In the genomic region with DNA sequence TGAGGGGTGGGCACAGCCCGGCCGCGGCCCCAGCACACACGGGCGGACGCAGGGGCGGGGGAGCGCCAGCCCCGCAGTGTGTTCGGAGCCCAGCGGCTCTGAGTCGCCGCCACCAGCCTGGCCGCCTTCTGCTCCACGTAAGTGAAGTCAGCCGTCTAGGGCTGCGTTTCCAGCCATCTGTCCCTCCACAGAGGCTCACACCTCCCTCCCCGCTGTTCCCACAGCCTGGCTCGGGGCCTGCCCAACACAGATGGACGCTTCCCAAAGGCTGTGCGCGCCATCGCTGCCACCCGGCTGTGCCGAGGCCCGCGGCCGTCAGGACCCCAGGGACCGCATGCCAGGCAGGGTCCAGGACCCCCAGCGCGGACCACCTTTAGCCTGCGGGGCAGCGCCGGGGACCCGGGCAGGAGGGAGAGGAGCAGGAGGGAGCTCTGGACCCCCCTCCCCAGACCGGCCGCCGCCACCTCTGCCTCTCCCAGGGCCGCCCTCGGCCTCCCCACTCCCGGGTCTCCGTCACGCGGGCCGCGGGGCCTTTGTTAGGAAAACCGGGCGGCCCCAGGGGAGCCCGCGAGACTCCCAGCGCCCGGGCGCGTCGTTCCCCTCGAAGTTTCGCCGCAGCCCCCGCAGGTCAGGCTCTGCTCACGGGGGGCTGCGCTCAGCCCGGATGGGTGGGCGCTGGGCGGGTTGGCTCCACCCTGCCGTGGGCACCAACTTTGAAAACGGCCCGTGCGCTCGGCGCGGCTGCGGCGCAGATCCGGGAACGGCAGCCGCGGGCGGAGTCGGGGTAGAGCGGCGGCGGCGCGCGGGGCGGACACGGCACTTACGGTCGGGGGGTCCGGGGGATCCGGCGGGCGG, we compare ENCODE assay signal across 9 cellular contexts. TPM values are rescaled to one million over a fixed set of nuclear protein-coding genes. Genes with fewer than 3 reads are reported as not detected.
DNase-seq lines count a peak whose midpoint lies in the region; ATAC-seq, FAIRE-seq and TF ChIP-seq lines count a peak whose summit lies in the region.
"Had no signal": no experiment of that assay in that cellular context is flagged by ENCODE, and none has a peak within 500 bp of the region (broad histone marks: within the 10 kb centered on the region; RNA-seq: fewer than 3 reads in every experiment).

No MANE protein-coding gene starts in this region.

- H3K27ac Mint-ChIP-seq in activated B cell treated with CpG ODN at 0.5 μM for 24 hours = no peak overlapping the region
- H3K27ac Mint-ChIP-seq: stimulated activated naive CD8-positive, alpha-beta T cell treated with anti-CD3 and anti-CD28 coated beads, Interleukin-15, Interleukin-2, amounts not matched to agents 100 ng/mL and 50 ng/mL, for 24 hours had no signal

- H3K27me3 ChIP-seq in HepG2 (ENCODE audit: control insufficient read depth in 1 of 2, insufficient read depth in 2 of 2, low read length in 2 of 2) (peaks cover 61 to 88% of the 10 kb centered on the region in 2 experiments), tibial artery (peaks cover 0 to 84% of the 10 kb centered on the region in 2 donors)

- peak; percentile 65 for DNase-seq in activated CD8-positive, alpha-beta memory T cell treated with anti-CD3 and anti-CD28 coated beads for 24 hours
- no peak for DNase-seq in activated CD8-positive, alpha-beta memory T cell treated with anti-CD3 and anti-CD28 coated beads, Interleukin-2, amount 50 U/mL, for 48 hours
- DNase-seq in activated B cell treated with CpG ODN at 0.5 μM for 24 hours = peak; percentile 50
- DNase-seq in HepG2 (ENCODE audit: low spot score) = no peak
- no peak for DNase-seq in tibial artery
- DNase-seq in RPMI8226 = no peak

- H3K4me3 ChIP-seq in HepG2 (replicated peaks in 1 of 3; ENCODE audit: insufficient read depth in 1 of 3, low read depth in 2 of 3, low read length in 3 of 3) (no peak overlapping the region; a peak in 1 of 6 replicates), tibial artery (peak overlapping the region; percentile 38 to 52)

- H2AFZ ChIP-seq in HepG2 (ENCODE audit: low read length) = no peak overlapping the region

- H3K4me1 ChIP-seq in HepG2 (ENCODE audit: insufficient read depth, low read length) = peaks cover 9% of the 10 kb centered on the region
- peaks cover 0 to 31% (median 18%) of the 10 kb centered on the region in 4 donors for H3K4me1 ChIP-seq in tibial artery

- H3K9ac ChIP-seq in HepG2 (ENCODE audit: insufficient read depth, low read depth, low read length) = no peak overlapping the region

- TF ChIP-seq EP300 in HepG2 (IDR thresholded peaks at IDR 0.05; ENCODE audit: low read depth in 2 of 2, low read length in 2 of 2) = no peak
- no peak for TF ChIP-seq EP300 in HepG2 (CRISPR knock-in tag; IDR thresholded peaks at IDR 0.05; ENCODE audit: borderline replicate concordance)

- BruUV-seq in HepG2 (replicated peaks; lab: Mats Ljungman, UMichigan) = no TSS peak

- H3K4me1 Mint-ChIP-seq in activated B cell treated with CpG ODN at 0.5 μM for 24 hours = peaks cover 63% of the 10 kb centered on the region

- H3K27me3 Mint-ChIP-seq in activated B cell treated with CpG ODN at 0.5 μM for 24 hours = no peaks in the 10 kb centered on the region

- H3K27ac ChIP-seq in HepG2 (ENCODE audit: extremely low read length, insufficient read depth, low read length) (no peak overlapping the region), tibial artery (no peak overlapping the region)

- no peak for FAIRE-seq in HepG2 (lab: Jason Lieb, UNC)

- no peak for TF ChIP-seq RAD21 in HepG2 (CRISPR knock-in tag; IDR thresholded peaks at IDR 0.05)

- ATAC-seq in activated B cell treated with CpG ODN at 0.5 μM for 24 hours (ENCODE audit: low read depth) (peak; percentile 8), HepG2 (no peak; the same call in 2 of the 3 replicates), GM18867 (IDR thresholded peaks at IDR 0.05; ENCODE audit: unreplicated experiment) (no peak), HG02973 (IDR thresholded peaks at IDR 0.05; ENCODE audit: unreplicated experiment) (no peak)

- POLR2A ChIA-PET in activated B cell treated with CpG ODN at 0.5 μM for 24 hours (lab: Charles Lee) (interaction anchor here (1.1 to 1.9 kb wide), 5 partner anchors 26 to 119 kb away, joined by 3 to 9 read pairs (median 4); a partner anchor contains a TSS), HepG2 (lab: Yijun Ruan, JAX) (no interaction called here)

- H3K9me3 ChIP-seq in HepG2 (ENCODE audit: low read length) (no peaks in the 10 kb centered on the region), tibial artery (no peaks in the 10 kb centered on the region)

- no peaks in the 10 kb centered on the region for H3K9me3 Mint-ChIP-seq in activated B cell treated with CpG ODN at 0.5 μM for 24 hours
- H3K9me3 Mint-ChIP-seq: stimulated activated naive CD8-positive, alpha-beta T cell treated with anti-CD3 and anti-CD28 coated beads, Interleukin-15, Interleukin-2, amounts not matched to agents 100 ng/mL and 50 ng/mL, for 24 hours had no signal

- H3K79me2 ChIP-seq in HepG2 (ENCODE audit: insufficient read depth, low read length) = no peaks in the 10 kb centered on the region

- in situ Hi-C loops in HepG2 (cut with HindIII; ENCODE audit: extremely low pct_ligation_motif_present, low pct_unique_long_range_greater_than_20kb) = no loop called here

- H3K4me2 ChIP-seq in HepG2 (ENCODE audit: low read depth, low read length) = no peak overlapping the region

- CTCF ChIA-PET in activated B cell treated with CpG ODN at 0.5 μM for 24 hours (lab: Charles Lee) = interaction anchor here (1.0 to 1.4 kb wide), 4 partner anchors 158 to 276 kb away, joined by 3 to 6 read pairs (median 4); no protein-coding TSS in a partner anchor
- CTCF ChIA-PET in HepG2 (lab: Yijun Ruan, JAX; ENCODE audit: low intra/inter-chr PET ratio, low total read pairs) = no interaction called here

- H3K36me3 Mint-ChIP-seq in activated B cell treated with CpG ODN at 0.5 μM for 24 hours (ENCODE audit: low read depth) = peaks cover 2% of the 10 kb centered on the region

- H3K4me3 Mint-ChIP-seq in activated B cell treated with CpG ODN at 0.5 μM for 24 hours = peak overlapping the region; percentile 85

- TF ChIP-seq CTCF in activated B cell treated with CpG ODN at 0.5 μM for 24 hours (IDR thresholded peaks at IDR 0.05) (no peak), HepG2 (CRISPR knock-in tag; IDR thresholded peaks at IDR 0.05) (no peak), tibial artery (IDR thresholded peaks at IDR 0.05) (no peak)

- intact Hi-C loops in activated B cell treated with CpG ODN at 0.5 μM for 24 hours (cut with micrococcal nuclease) = loop anchor here (1.0 to 10.0 kb wide), 3 partner anchors 15 to 624 kb away; a partner anchor contains a TSS
- intact Hi-C loops in HepG2 (cut with micrococcal nuclease; ENCODE audit: unreplicated experiment) = loop anchor here (5.0 kb wide), 1 partner anchor 227 kb away; no protein-coding TSS in a partner anchor
- intact Hi-C loops in tibial artery (cut with DNase I; ENCODE audit: low total_unique reads) = loop anchor here (10.0 kb wide), 1 partner anchor 274 kb away; a partner anchor contains a TSS

- H3K36me3 ChIP-seq in HepG2 (replicated peaks in 1 of 2; ENCODE audit: control insufficient read depth in 1 of 2, insufficient read depth in 2 of 2, low read length in 2 of 2) = no peaks in the 10 kb centered on the region
- no peaks in the 10 kb centered on the region for H3K36me3 ChIP-seq in tibial artery

- TF ChIP-seq POLR2A in HepG2 (IDR thresholded peaks at IDR 0.05; ENCODE audit: insufficient read depth in 1 of 2, low read depth in 2 of 2, low read length in 2 of 2) = no peak

- H4K20me1 ChIP-seq in HepG2 (ENCODE audit: insufficient read depth, low read length) = peaks cover 19% of the 10 kb centered on the region; the same call in 1 of the 2 replicates

- WGBS in HepG2 (ENCODE audit: low lambda C conversion rate) = 17% methylated on average over 23 of the region's 93 CpGs

TF ChIP-seq in HepG2, 621 proteins besides CTCF, POLR2A, EP300 and RAD21 (continues in another document):
- TF ChIP-seq MAFG (CRISPR knock-in tag; IDR thresholded peaks at IDR 0.05) = no peak
- TF ChIP-seq, protein P1, sequence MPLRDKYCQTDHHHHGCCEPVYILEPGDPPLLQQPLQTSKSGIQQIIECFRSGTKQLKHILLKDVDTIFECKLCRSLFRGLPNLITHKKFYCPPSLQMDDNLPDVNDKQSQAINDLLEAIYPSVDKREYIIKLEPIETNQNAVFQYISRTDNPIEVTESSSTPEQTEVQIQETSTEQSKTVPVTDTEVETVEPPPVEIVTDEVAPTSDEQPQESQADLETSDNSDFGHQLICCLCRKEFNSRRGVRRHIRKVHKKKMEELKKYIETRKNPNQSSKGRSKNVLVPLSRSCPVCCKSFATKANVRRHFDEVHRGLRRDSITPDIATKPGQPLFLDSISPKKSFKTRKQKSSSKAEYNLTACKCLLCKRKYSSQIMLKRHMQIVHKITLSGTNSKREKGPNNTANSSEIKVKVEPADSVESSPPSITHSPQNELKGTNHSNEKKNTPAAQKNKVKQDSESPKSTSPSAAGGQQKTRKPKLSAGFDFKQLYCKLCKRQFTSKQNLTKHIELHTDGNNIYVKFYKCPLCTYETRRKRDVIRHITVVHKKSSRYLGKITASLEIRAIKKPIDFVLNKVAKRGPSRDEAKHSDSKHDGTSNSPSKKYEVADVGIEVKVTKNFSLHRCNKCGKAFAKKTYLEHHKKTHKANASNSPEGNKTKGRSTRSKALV (CRISPR knock-in tag; IDR thresholded peaks at IDR 0.05) = peak; percentile 72; the same call in 1 of the 2 replicates

RNA-seq across cellular contexts. Expression of a gene that starts 36.6 kb away (rescaled TPM):
- total RNA-seq in activated B cell treated with CpG ODN at 0.5 μM for 24 hours (50.8 and 63.3 TPM in 2 replicates), HepG2 (2016; rRNA removed; fragmentation: Illumina TruSeq; extraction: Trizol) (not detected in 2 replicates)
- total RNA-seq in HepG2 (2016; cell fraction: cytosol; rRNA removed; fragmentation: Illumina TruSeq; extraction: Trizol; ENCODE audit: low read depth) = not detected in 2 replicates
- not detected in 2 replicates for total RNA-seq in HepG2 (2016; cell fraction: insoluble cytoplasmic fraction; rRNA removed; fragmentation: Illumina TruSeq; extraction: Trizol)
- not detected in 2 replicates for total RNA-seq in HepG2 (2016; cell fraction: membrane; rRNA removed; fragmentation: Illumina TruSeq; extraction: Trizol)
- total RNA-seq in HepG2 (2016; cell fraction: nucleus; rRNA removed; fragmentation: Illumina TruSeq; extraction: Trizol) = not detected in 2 replicates
- 0.05 and 0.09 TPM in 2 replicates for polyA plus RNA-seq in HepG2 (2011; rRNA removed)
- 0.04 TPM in 1 of 2 replicates, not detected in the other for polyA plus RNA-seq in HepG2 (2011; cell fraction: cytosol; rRNA removed)
- not detected in 2 replicates for polyA plus RNA-seq in HepG2 (2011; cell fraction: nucleus; rRNA removed)
- polyA plus RNA-seq in HepG2 (2012) = 0.07 TPM in 1 of 2 replicates, not detected in the other
- polyA plus RNA-seq in HepG2 (2016; cell fraction: cytosol; fragmentation: Illumina TruSeq; extraction: Trizol; ENCODE audit: low read depth) = not detected in 2 replicates
- polyA plus RNA-seq in HepG2 (2016; cell fraction: insoluble cytoplasmic fraction; fragmentation: Illumina TruSeq; extraction: Trizol; ENCODE audit: low read depth) = not detected in 2 replicates
- not detected in 2 replicates for polyA plus RNA-seq in HepG2 (2016; cell fraction: membrane; fragmentation: Illumina TruSeq; extraction: Trizol; ENCODE audit: low read depth)
- 0.11 TPM in 1 of 2 replicates, not detected in the other for polyA plus RNA-seq in HepG2 (2016; cell fraction: nucleus; fragmentation: Illumina TruSeq; extraction: Trizol; ENCODE audit: insufficient read depth, low read depth)
- 0.19 and 0.60 TPM in 2 replicates for polyA minus RNA-seq in HepG2 (2011; rRNA and poly(A)+ RNA removed; ENCODE audit: low replicate concordance)
- polyA minus RNA-seq in HepG2 (2011; cell fraction: cytosol; rRNA and poly(A)+ RNA removed) = not detected in 2 replicates
- polyA minus RNA-seq in HepG2 (2011; cell fraction: nucleus; rRNA and poly(A)+ RNA removed) = not detected in 2 replicates

Comparison
In these comparisons a context has a peak if more than half of its experiments do, and no peak if none do; other contexts are left out.
1. DNase-seq: peak in activated CD8-positive, alpha-beta memory T cell treated with anti-CD3 and anti-CD28 coated beads for 24 hours (single experiment) and activated B cell treated with CpG ODN at 0.5 μM for 24 hours (single experiment); none in activated CD8-positive, alpha-beta memory T cell treated with anti-CD3 and anti-CD28 coated beads, Interleukin-2, amount 50 U/mL, for 48 hours (single experiment), HepG2 (single experiment), tibial artery (0 of 2) and RPMI8226 (single experiment).
2. H3K4me3 ChIP-seq: peak in tibial artery (2 of 2); none in HepG2 (0 of 3).
3. RNA of a gene that starts 36.6 kb away (total RNA-seq): 50.8 to 63.3 TPM in activated B cell treated with CpG ODN at 0.5 μM for 24 hours; not detected in HepG2; every median in the first group is over 10 times any median in the second.